Comparison of ENCODE assay signal across 8 cellular contexts in genomic region chr5:179821298-179822058, GRCh38. TPM values are rescaled to one million over a fixed set of nuclear protein-coding genes. Genes with fewer than 3 reads are reported as not detected.
DNase-seq lines count a peak whose midpoint lies in the region; ATAC-seq, FAIRE-seq and TF ChIP-seq lines count a peak whose summit lies in the region.

No MANE protein-coding gene starts in this region.

- TF ChIP-seq CTCF in AG09319 (IDR thresholded peaks at IDR 0.05; ENCODE audit: low read depth, low read length) = no peak
- peak; percentile 37 for TF ChIP-seq CTCF in HepG2 (CRISPR knock-in tag; IDR thresholded peaks at IDR 0.05)

- CTCF ChIA-PET in HepG2 (lab: Yijun Ruan, JAX; ENCODE audit: low intra/inter-chr PET ratio, low total read pairs) = no interaction called here

- H3K9ac ChIP-seq in HepG2 (ENCODE audit: insufficient read depth, low read depth, low read length) = peak overlapping the region; percentile 100

- H3K36me3 ChIP-seq in HepG2 (replicated peaks in 1 of 2; ENCODE audit: control insufficient read depth in 1 of 2, insufficient read depth in 2 of 2, low read length in 2 of 2) = peaks cover 12 to 26% of the 10 kb centered on the region in 2 experiments

- H3K4me1 ChIP-seq in HepG2 (ENCODE audit: insufficient read depth, low read length) = peaks cover 78% of the 10 kb centered on the region

- in situ Hi-C loops in HepG2 (cut with HindIII; ENCODE audit: extremely low pct_ligation_motif_present, low pct_unique_long_range_greater_than_20kb) = no loop called here

- no peak for TF ChIP-seq EP300 in HepG2 (IDR thresholded peaks at IDR 0.05; ENCODE audit: low read depth in 2 of 2, low read length in 2 of 2)
- no peak for TF ChIP-seq EP300 in HepG2 (CRISPR knock-in tag; IDR thresholded peaks at IDR 0.05; ENCODE audit: borderline replicate concordance)

- peaks cover 49% of the 10 kb centered on the region for H3K79me2 ChIP-seq in HepG2 (ENCODE audit: insufficient read depth, low read length)

- BruUV-seq in HepG2 (replicated peaks; lab: Mats Ljungman, UMichigan) = no TSS peak

- no peak for TF ChIP-seq RAD21 in HepG2 (CRISPR knock-in tag; IDR thresholded peaks at IDR 0.05)

- POLR2A ChIA-PET in HepG2 (lab: Yijun Ruan, JAX) = interaction anchor here (0.6 to 5.3 kb wide), 21 partner anchors 9 to 198 kb away, joined by 3 to 115 read pairs (median 6); partner anchors contain the start of genes HNRNPH1, MGAT4B and MRNIP

- TF ChIP-seq POLR2A in HepG2 (IDR thresholded peaks at IDR 0.05; ENCODE audit: insufficient read depth in 1 of 2, low read depth in 2 of 2, low read length in 2 of 2) = peak in 1 of 2 experiments; percentile 89; a peak in 2 of 4 replicates

- H3K9me3 ChIP-seq in HepG2 (ENCODE audit: low read length) = no peaks in the 10 kb centered on the region

- intact Hi-C loops in HepG2 (cut with micrococcal nuclease; ENCODE audit: unreplicated experiment) = no loop called here

- no peak overlapping the region for H2AFZ ChIP-seq in HepG2 (ENCODE audit: low read length)

- DNase-seq in AG09319 (ENCODE audit: extremely low read depth, low read depth) = peak; percentile 83
- DNase-seq in NCI-H510A (lab: John Stamatoyannopoulos, UW) = peak; percentile 68
- peak; percentile 83 for DNase-seq in activated CD4-positive, alpha-beta T cell treated with anti-CD3 and anti-CD28 coated beads, Interleukin-2, amount 50 U/mL, for 1 hour
- DNase-seq in dermis blood vessel endothelial cell = peak; percentile 96
- DNase-seq in HepG2 (ENCODE audit: low spot score) = peak; percentile 80
- peak; percentile 60 for DNase-seq in stimulated activated CD4-positive, alpha-beta T cell treated with anti-CD3 and anti-CD28 coated beads, Interleukin-2, amount 100 ng/mL, for 4 hours (ENCODE audit: low read depth)

- peaks cover 50% of the 10 kb centered on the region for H4K20me1 ChIP-seq in HepG2 (ENCODE audit: insufficient read depth, low read length)

- peak overlapping the region; percentile 97 to 99 (median 99) for H3K4me3 ChIP-seq in HepG2 (replicated peaks in 1 of 3; ENCODE audit: insufficient read depth in 1 of 3, low read depth in 2 of 3, low read length in 3 of 3)

- WGBS in HepG2 (ENCODE audit: low lambda C conversion rate) = 4% methylated on average over 5 of the region's 54 CpGs

- H3K27me3 ChIP-seq in HepG2 (ENCODE audit: control insufficient read depth in 1 of 2, insufficient read depth in 2 of 2, low read length in 2 of 2) = no peaks in the 10 kb centered on the region

- peak; percentile 66 for FAIRE-seq in HepG2 (lab: Jason Lieb, UNC)

- H3K4me2 ChIP-seq in HepG2 (ENCODE audit: low read depth, low read length) = peak overlapping the region; percentile 92

- peak; percentile 45 for ATAC-seq in GM18909 (IDR thresholded peaks at IDR 0.05; ENCODE audit: poor library complexity, unreplicated experiment)
- peak; percentile 44 for ATAC-seq in HG03159 (IDR thresholded peaks at IDR 0.05; ENCODE audit: unreplicated experiment)
- peak; percentile 48 for ATAC-seq in HepG2

- H3K27ac ChIP-seq in HepG2 (ENCODE audit: extremely low read length, insufficient read depth, low read length) = peak overlapping the region; percentile 99

RNA-seq across cellular contexts. Expression of gene SQSTM1, which starts 0.8 kb away (rescaled TPM):
- total RNA-seq in dermis blood vessel endothelial cell = 644 and 1,006 TPM in 2 replicates
- total RNA-seq in HepG2 (2016; rRNA removed; fragmentation: Illumina TruSeq; extraction: Trizol) = 160 and 161 TPM in 2 replicates
- 45.2 and 49.8 TPM in 2 replicates for total RNA-seq in HepG2 (2016; cell fraction: cytosol; rRNA removed; fragmentation: Illumina TruSeq; extraction: Trizol; ENCODE audit: low read depth)
- total RNA-seq in HepG2 (2016; cell fraction: insoluble cytoplasmic fraction; rRNA removed; fragmentation: Illumina TruSeq; extraction: Trizol) = 158 and 162 TPM in 2 replicates
- total RNA-seq in HepG2 (2016; cell fraction: membrane; rRNA removed; fragmentation: Illumina TruSeq; extraction: Trizol) = 63.1 and 66.1 TPM in 2 replicates
- total RNA-seq in HepG2 (2016; cell fraction: nucleus; rRNA removed; fragmentation: Illumina TruSeq; extraction: Trizol) = 98.3 and 116 TPM in 2 replicates
- 90.9 and 126 TPM in 2 replicates for polyA plus RNA-seq in HepG2 (2011; rRNA removed)
- polyA plus RNA-seq in HepG2 (2011; cell fraction: cytosol; rRNA removed) = 81.2 and 85.2 TPM in 2 replicates
- 240 and 268 TPM in 2 replicates for polyA plus RNA-seq in HepG2 (2011; cell fraction: nucleus; rRNA removed)
- polyA plus RNA-seq in HepG2 (2012) = 80.8 and 157 TPM in 2 replicates
- polyA plus RNA-seq in HepG2 (2016; cell fraction: cytosol; fragmentation: Illumina TruSeq; extraction: Trizol; ENCODE audit: low read depth) = 43.0 and 45.0 TPM in 2 replicates
- 179 and 191 TPM in 2 replicates for polyA plus RNA-seq in HepG2 (2016; cell fraction: insoluble cytoplasmic fraction; fragmentation: Illumina TruSeq; extraction: Trizol; ENCODE audit: low read depth)
- 48.5 and 49.4 TPM in 2 replicates for polyA plus RNA-seq in HepG2 (2016; cell fraction: membrane; fragmentation: Illumina TruSeq; extraction: Trizol; ENCODE audit: low read depth)
- polyA plus RNA-seq in HepG2 (2016; cell fraction: nucleus; fragmentation: Illumina TruSeq; extraction: Trizol; ENCODE audit: insufficient read depth, low read depth) = 190 and 194 TPM in 2 replicates
- polyA minus RNA-seq in HepG2 (2011; rRNA and poly(A)+ RNA removed; ENCODE audit: low replicate concordance) = 245 and 268 TPM in 2 replicates
- polyA minus RNA-seq in HepG2 (2011; cell fraction: cytosol; rRNA and poly(A)+ RNA removed) = 106 and 114 TPM in 2 replicates
- polyA minus RNA-seq in HepG2 (2011; cell fraction: nucleus; rRNA and poly(A)+ RNA removed) = 238 and 284 TPM in 2 replicates

RNA-seq across cellular contexts. Expression of gene MGAT4B, which starts 14.8 kb away (rescaled TPM):
- total RNA-seq in dermis blood vessel endothelial cell (229 and 248 TPM in 2 replicates), HepG2 (2016; rRNA removed; fragmentation: Illumina TruSeq; extraction: Trizol) (69.2 and 93.5 TPM in 2 replicates)
- total RNA-seq in HepG2 (2016; cell fraction: cytosol; rRNA removed; fragmentation: Illumina TruSeq; extraction: Trizol; ENCODE audit: low read depth) = 62.1 and 64.9 TPM in 2 replicates
- 62.4 and 88.8 TPM in 2 replicates for total RNA-seq in HepG2 (2016; cell fraction: insoluble cytoplasmic fraction; rRNA removed; fragmentation: Illumina TruSeq; extraction: Trizol)
- 158 and 164 TPM in 2 replicates for total RNA-seq in HepG2 (2016; cell fraction: membrane; rRNA removed; fragmentation: Illumina TruSeq; extraction: Trizol)
- total RNA-seq in HepG2 (2016; cell fraction: nucleus; rRNA removed; fragmentation: Illumina TruSeq; extraction: Trizol) = 79.6 and 99.8 TPM in 2 replicates
- 130 and 170 TPM in 2 replicates for polyA plus RNA-seq in HepG2 (2011; rRNA removed)
- 134 and 140 TPM in 2 replicates for polyA plus RNA-seq in HepG2 (2011; cell fraction: cytosol; rRNA removed)
- polyA plus RNA-seq in HepG2 (2011; cell fraction: nucleus; rRNA removed) = 514 and 596 TPM in 2 replicates
- polyA plus RNA-seq in HepG2 (2012) = 117 and 181 TPM in 2 replicates
- 82.9 and 88.8 TPM in 2 replicates for polyA plus RNA-seq in HepG2 (2016; cell fraction: cytosol; fragmentation: Illumina TruSeq; extraction: Trizol; ENCODE audit: low read depth)
- 78.6 and 97.2 TPM in 2 replicates for polyA plus RNA-seq in HepG2 (2016; cell fraction: insoluble cytoplasmic fraction; fragmentation: Illumina TruSeq; extraction: Trizol; ENCODE audit: low read depth)
- 156 and 172 TPM in 2 replicates for polyA plus RNA-seq in HepG2 (2016; cell fraction: membrane; fragmentation: Illumina TruSeq; extraction: Trizol; ENCODE audit: low read depth)
- polyA plus RNA-seq in HepG2 (2016; cell fraction: nucleus; fragmentation: Illumina TruSeq; extraction: Trizol; ENCODE audit: insufficient read depth, low read depth) = 171 and 174 TPM in 2 replicates
- 166 and 188 TPM in 2 replicates for polyA minus RNA-seq in HepG2 (2011; rRNA and poly(A)+ RNA removed; ENCODE audit: low replicate concordance)
- polyA minus RNA-seq in HepG2 (2011; cell fraction: cytosol; rRNA and poly(A)+ RNA removed) = 100 and 102 TPM in 2 replicates
- 118 and 140 TPM in 2 replicates for polyA minus RNA-seq in HepG2 (2011; cell fraction: nucleus; rRNA and poly(A)+ RNA removed)

RNA-seq across cellular contexts. Expression of gene LTC4S, which starts 27.7 kb away (rescaled TPM):
- total RNA-seq in dermis blood vessel endothelial cell = 0.79 and 0.85 TPM in 2 replicates
- total RNA-seq in HepG2 (2016; rRNA removed; fragmentation: Illumina TruSeq; extraction: Trizol) = 0.35 TPM in 1 of 2 replicates, not detected in the other
- not detected in 2 replicates for total RNA-seq in HepG2 (2016; cell fraction: cytosol; rRNA removed; fragmentation: Illumina TruSeq; extraction: Trizol; ENCODE audit: low read depth)
- total RNA-seq in HepG2 (2016; cell fraction: insoluble cytoplasmic fraction; rRNA removed; fragmentation: Illumina TruSeq; extraction: Trizol) = 0.30 TPM in 1 of 2 replicates, not detected in the other
- not detected in 2 replicates for total RNA-seq in HepG2 (2016; cell fraction: membrane; rRNA removed; fragmentation: Illumina TruSeq; extraction: Trizol)
- total RNA-seq in HepG2 (2016; cell fraction: nucleus; rRNA removed; fragmentation: Illumina TruSeq; extraction: Trizol) = 0.56 TPM in 1 of 2 replicates, not detected in the other
- not detected in 2 replicates for polyA plus RNA-seq in HepG2 (2011; rRNA removed)
- polyA plus RNA-seq in HepG2 (2011; cell fraction: cytosol; rRNA removed) = not detected in 2 replicates
- 0.78 and 0.82 TPM in 2 replicates for polyA plus RNA-seq in HepG2 (2011; cell fraction: nucleus; rRNA removed)
- not detected in 2 replicates for polyA plus RNA-seq in HepG2 (2012)
- polyA plus RNA-seq in HepG2 (2016; cell fraction: cytosol; fragmentation: Illumina TruSeq; extraction: Trizol; ENCODE audit: low read depth) = not detected in 2 replicates
- polyA plus RNA-seq in HepG2 (2016; cell fraction: insoluble cytoplasmic fraction; fragmentation: Illumina TruSeq; extraction: Trizol; ENCODE audit: low read depth) = not detected in 2 replicates
- not detected in 2 replicates for polyA plus RNA-seq in HepG2 (2016; cell fraction: membrane; fragmentation: Illumina TruSeq; extraction: Trizol; ENCODE audit: low read depth)
- 0.91 and 1.1 TPM in 2 replicates for polyA plus RNA-seq in HepG2 (2016; cell fraction: nucleus; fragmentation: Illumina TruSeq; extraction: Trizol; ENCODE audit: insufficient read depth, low read depth)
- 0.44 and 0.47 TPM in 2 replicates for polyA minus RNA-seq in HepG2 (2011; rRNA and poly(A)+ RNA removed; ENCODE audit: low replicate concordance)
- polyA minus RNA-seq in HepG2 (2011; cell fraction: cytosol; rRNA and poly(A)+ RNA removed) = not detected in 2 replicates
- polyA minus RNA-seq in HepG2 (2011; cell fraction: nucleus; rRNA and poly(A)+ RNA removed) = not detected in 2 replicates

RNA-seq across cellular contexts. Expression of gene MRNIP, which starts 37.1 kb away (rescaled TPM):
- total RNA-seq in dermis blood vessel endothelial cell (8.2 and 11.9 TPM in 2 replicates), HepG2 (2016; rRNA removed; fragmentation: Illumina TruSeq; extraction: Trizol) (11.3 and 15.5 TPM in 2 replicates)
- total RNA-seq in HepG2 (2016; cell fraction: cytosol; rRNA removed; fragmentation: Illumina TruSeq; extraction: Trizol; ENCODE audit: low read depth) = 5.8 and 6.9 TPM in 2 replicates
- 9.7 and 18.4 TPM in 2 replicates for total RNA-seq in HepG2 (2016; cell fraction: insoluble cytoplasmic fraction; rRNA removed; fragmentation: Illumina TruSeq; extraction: Trizol)
- 4.5 and 5.1 TPM in 2 replicates for total RNA-seq in HepG2 (2016; cell fraction: membrane; rRNA removed; fragmentation: Illumina TruSeq; extraction: Trizol)
- 22.2 and 24.1 TPM in 2 replicates for total RNA-seq in HepG2 (2016; cell fraction: nucleus; rRNA removed; fragmentation: Illumina TruSeq; extraction: Trizol)
- polyA plus RNA-seq in HepG2 (2011; rRNA removed) = 32.6 and 34.1 TPM in 2 replicates
- 7.9 and 9.8 TPM in 2 replicates for polyA plus RNA-seq in HepG2 (2011; cell fraction: cytosol; rRNA removed)
- 162 and 171 TPM in 2 replicates for polyA plus RNA-seq in HepG2 (2011; cell fraction: nucleus; rRNA removed)
- polyA plus RNA-seq in HepG2 (2012) = 19.0 and 22.7 TPM in 2 replicates
- 1.4 and 1.7 TPM in 2 replicates for polyA plus RNA-seq in HepG2 (2016; cell fraction: cytosol; fragmentation: Illumina TruSeq; extraction: Trizol; ENCODE audit: low read depth)
- 8.1 and 8.4 TPM in 2 replicates for polyA plus RNA-seq in HepG2 (2016; cell fraction: insoluble cytoplasmic fraction; fragmentation: Illumina TruSeq; extraction: Trizol; ENCODE audit: low read depth)
- polyA plus RNA-seq in HepG2 (2016; cell fraction: membrane; fragmentation: Illumina TruSeq; extraction: Trizol; ENCODE audit: low read depth) = 2.1 and 3.0 TPM in 2 replicates
- polyA plus RNA-seq in HepG2 (2016; cell fraction: nucleus; fragmentation: Illumina TruSeq; extraction: Trizol; ENCODE audit: insufficient read depth, low read depth) = 78.5 and 90.7 TPM in 2 replicates
- 16.4 and 18.6 TPM in 2 replicates for polyA minus RNA-seq in HepG2 (2011; rRNA and poly(A)+ RNA removed; ENCODE audit: low replicate concordance)
- 2.5 and 4.4 TPM in 2 replicates for polyA minus RNA-seq in HepG2 (2011; cell fraction: cytosol; rRNA and poly(A)+ RNA removed)
- polyA minus RNA-seq in HepG2 (2011; cell fraction: nucleus; rRNA and poly(A)+ RNA removed) = 31.4 and 38.0 TPM in 2 replicates

Comparison
In these comparisons a context has a peak if more than half of its experiments do, and no peak if none do; other contexts are left out.
1. Peak in every context shown above with its lines: DNase-seq, ATAC-seq, H3K4me3 ChIP-seq and H3K27ac ChIP-seq.